Comparison of ENCODE assay signal across 11 cellular contexts in genomic region chr2:234292955-234293228, GRCh38.
A peak's percentile ranks its signal among the peaks of the same experiment; 100 is the strongest.
DNase-seq lines count a peak whose midpoint lies in the region; ATAC-seq and TF ChIP-seq lines count a peak whose summit lies in the region.
"Had no signal": no experiment of that assay in that cellular context is flagged by ENCODE, and none has a peak within 500 bp of the region (broad histone marks: within the 10 kb centered on the region; RNA-seq: fewer than 3 reads in every experiment).

No MANE protein-coding gene starts in this region.

- H2AFZ ChIP-seq in DND-41 (ENCODE audit: low read depth, low read length) (no peak overlapping the region), OCI-LY7 (ENCODE audit: low read length) (peak overlapping the region; percentile 91; the same call in 1 of the 2 replicates)

- no peaks in the 10 kb centered on the region for H3K27me3 Mint-ChIP-seq in effector memory CD8-positive, alpha-beta T cell

- H3K36me3 Mint-ChIP-seq in effector memory CD8-positive, alpha-beta T cell (ENCODE audit: insufficient read depth) = peaks cover 50% of the 10 kb centered on the region

- no peaks in the 10 kb centered on the region for H4K20me1 ChIP-seq in DND-41 (ENCODE audit: insufficient read depth, low read length)
- H4K20me1 ChIP-seq in OCI-LY7 (ENCODE audit: insufficient read depth, low read length) = no peaks in the 10 kb centered on the region

- H3K36me3 ChIP-seq in DND-41 (ENCODE audit: insufficient read depth, low read length) (no peaks in the 10 kb centered on the region), OCI-LY7 (ENCODE audit: insufficient read depth, low read length) (no peaks in the 10 kb centered on the region), HAP-1 (replicated peaks) (no peaks in the 10 kb centered on the region)
- H3K36me3 ChIP-seq: heart left ventricle had no signal

- H3K4me3 ChIP-seq in DND-41 (ENCODE audit: low read depth in 1 of 2, low read length in 2 of 2) (0 out of 4 replicates have a peak overlapping the region, but pooled peaks of 1 of the 2 experiments have one; percentile 18), OCI-LY7 (ENCODE audit: low read depth, low read length, poor library complexity, severe bottlenecking) (peak overlapping the region; percentile 54), HAP-1 (no peak overlapping the region)
- H3K4me3 ChIP-seq: heart left ventricle had no signal

- H3K9ac ChIP-seq in DND-41 (ENCODE audit: low read depth, low read length) = peak overlapping the region; percentile 66

- H3K4me1 ChIP-seq in DND-41 (ENCODE audit: insufficient read depth, low read length) = peaks cover 84% of the 10 kb centered on the region
- peaks cover 73% of the 10 kb centered on the region for H3K4me1 ChIP-seq in OCI-LY7 (ENCODE audit: insufficient read depth, low read length, poor library complexity, severe bottlenecking)
- H3K4me1 ChIP-seq in HAP-1 = no peaks in the 10 kb centered on the region

- no peak for TF ChIP-seq CTCF in DND-41 (IDR thresholded peaks at IDR 0.05; ENCODE audit: borderline replicate concordance, extremely low read depth, low read length, poor library complexity, severe bottlenecking)
- no peak for TF ChIP-seq CTCF in OCI-LY7 (conservative IDR thresholded peaks at IDR 0.05; ENCODE audit: low read length)

- H3K4me2 ChIP-seq in DND-41 (ENCODE audit: insufficient read depth, low read length) (peak overlapping the region; percentile 61), OCI-LY7 (ENCODE audit: low read length) (peak overlapping the region; percentile 72)

- H3K9me3 Mint-ChIP-seq in effector memory CD8-positive, alpha-beta T cell = no peaks in the 10 kb centered on the region

- intact Hi-C loops in OCI-LY7 (cut with micrococcal nuclease; ENCODE audit: unreplicated experiment) = loop anchor here (1.0 kb wide), 3 partner anchors 62 to 190 kb away; no protein-coding TSS in a partner anchor

- H3K79me2 ChIP-seq in DND-41 (ENCODE audit: insufficient read depth, low read length) = peaks cover 6% of the 10 kb centered on the region
- H3K79me2 ChIP-seq in OCI-LY7 (ENCODE audit: insufficient read depth, low read depth, low read length) = no peaks in the 10 kb centered on the region

- H3K27ac ChIP-seq in DND-41 (ENCODE audit: low read length) (peak overlapping the region; percentile 99), OCI-LY7 (ENCODE audit: low read depth, low read length, poor library complexity, severe bottlenecking) (peak overlapping the region; percentile 97)

- peaks cover 72 to 83% of the 10 kb centered on the region in 2 donors for H3K4me1 Mint-ChIP-seq in effector memory CD8-positive, alpha-beta T cell (ENCODE audit: low read depth in 2 of 2)

- POLR2A ChIA-PET in OCI-LY7 (lab: Charles Lee) = interaction anchor here (0.7 to 6.2 kb wide), 11 partner anchors 12 to 204 kb away, joined by 3 to 60 read pairs (median 6); partner anchors contain the start of gene ARL4C

- H3K27me3 ChIP-seq in DND-41 (ENCODE audit: insufficient read depth, low read length, poor library complexity) = no peaks in the 10 kb centered on the region
- H3K27me3 ChIP-seq in HAP-1 (ENCODE audit: low read depth) = no peaks in the 10 kb centered on the region
- H3K27me3 ChIP-seq: heart left ventricle had no signal

- CTCF ChIA-PET in OCI-LY7 (lab: Charles Lee; ENCODE audit: unreplicated experiment) = interaction anchor here (0.6 to 1.8 kb wide), 2 partner anchors 66 to 119 kb away, joined by 3 to 4 read pairs; no protein-coding TSS in a partner anchor

- no TSS peak for BruUV-seq in OCI-LY7 (replicated peaks; lab: Mats Ljungman, UMichigan)

- ATAC-seq in DND-41 (ENCODE audit: insufficient read depth, low read depth) (no peak), GM21515 (IDR thresholded peaks at IDR 0.05; ENCODE audit: unreplicated experiment) (peak; percentile 5)
- no peak for ATAC-seq in effector memory CD8-positive, alpha-beta T cell (replicated peaks)

- H3K9me3 ChIP-seq in DND-41 (ENCODE audit: insufficient read depth, low read length, severe bottlenecking) (no peaks in the 10 kb centered on the region), OCI-LY7 (ENCODE audit: low read length) (no peaks in the 10 kb centered on the region), HAP-1 (no peaks in the 10 kb centered on the region)
- H3K9me3 ChIP-seq: heart left ventricle had no signal

- H3K4me3 Mint-ChIP-seq in effector memory CD8-positive, alpha-beta T cell = peak overlapping the region; percentile 76 to 80

- peak overlapping the region; percentile 99 to 100 for H3K27ac Mint-ChIP-seq in effector memory CD8-positive, alpha-beta T cell

- in situ Hi-C loops in HAP-1 (cut with MboI; ENCODE audit: low sequenced_read_pairs) = loop anchor here (25.0 kb wide), 1 partner anchor 819 kb away; no protein-coding TSS in a partner anchor

- H3K9me2 ChIP-seq in OCI-LY7 (ENCODE audit: insufficient read depth, low read length) = no peaks in the 10 kb centered on the region

- DNase-seq in DND-41 = no peak
- DNase-seq in OCI-LY7 (ENCODE audit: low spot score) = peak; percentile 84
- DNase-seq in effector memory CD8-positive, alpha-beta T cell = no peak
- DNase-seq in HAP-1 (ENCODE audit: low spot score in 2 of 2) = no peak
- no peak for DNase-seq in NCI-H1105 treated with DMSO at 0.1 percent for 48 hours (lab: John Stamatoyannopoulos, UW)
- DNase-seq in NCI-H748 (lab: John Stamatoyannopoulos, UW; ENCODE audit: unreplicated experiment) = no peak
- DNase-seq: aorta, DMS79 treated with DMSO at 0.1 percent for 48 hours, occipital lobe had no signal
